ENCODE assay signal across 17 cellular contexts in genomic region chr1:93288558-93288957, GRCh38. TPM values are rescaled to one million over a fixed set of nuclear protein-coding genes. Genes with fewer than 3 reads are reported as not detected.
DNase-seq lines count a peak whose midpoint lies in the region; ATAC-seq and TF ChIP-seq lines count a peak whose summit lies in the region.
"Had no signal": no experiment of that assay in that cellular context is flagged by ENCODE, and none has a peak within 500 bp of the region (broad histone marks: within the 10 kb centered on the region; RNA-seq: fewer than 3 reads in every experiment).

No MANE protein-coding gene starts in this region.

- ATAC-seq in HG02970 (IDR thresholded peaks at IDR 0.05; ENCODE audit: low FRiP score, unreplicated experiment) (no peak), GM18505 (IDR thresholded peaks at IDR 0.05; ENCODE audit: unreplicated experiment) (no peak)
- ATAC-seq: gastrocnemius medialis, GM23338 had no signal

- TF ChIP-seq POLR2A in erythroblast (IDR thresholded peaks at IDR 0.05; ENCODE audit: low read length) (no peak), GM18505 (IDR thresholded peaks at IDR 0.05; ENCODE audit: borderline replicate concordance, extremely low read depth, insufficient read depth, insufficient read length) (no peak)

- peak; percentile 39 for DNase-seq in NCI-H82 (lab: John Stamatoyannopoulos, UW)
- DNase-seq in NCI-H82 treated with DMSO at 0.1 percent for 48 hours (lab: John Stamatoyannopoulos, UW; ENCODE audit: unreplicated experiment) = no peak
- DNase-seq in NCI-H1105 treated with DMSO at 0.1 percent for 48 hours (lab: John Stamatoyannopoulos, UW) = peak; percentile 22
- DNase-seq in erythroblast (lab: John Stamatoyannopoulos, UW) = peak; percentile 18 to 43
- DNase-seq in lung microvascular endothelial cell (ENCODE audit: low read depth in 2 of 2) = peak; percentile 8 to 33
- no peak for DNase-seq in activated CD4-positive, alpha-beta T cell treated with anti-CD3 and anti-CD28 coated beads, Interleukin-2, amount 50 U/mL, for 48 hours
- DNase-seq: ACHN; activated CD4-positive, CD25-positive, alpha-beta regulatory T cell treated with anti-CD3 and anti-CD28 coated beads, Interleukin-2, amount 50 U/mL, for 72 hours; EL; gastrocnemius medialis; Kasumi-1; NCI-H1417 treated with DMSO at 0.1 percent for 48 hours; NK-92 treated with Interleukin-12 subunit alpha and Interleukin-12 subunit beta, amount 100 ng/mL, for 24 hours; stimulated activated CD4-positive, alpha-beta T cell treated with anti-CD3 and anti-CD28 coated beads, Interleukin-12 subunit alpha, Interleukin-12 subunit beta, amount 100 ng/mL, for 4 hours had no signal

RNA-seq across cellular contexts. Expression of gene DR1, which starts 57.1 kb away (rescaled TPM):
- 8.3 and 14.5 TPM in 2 replicates for total RNA-seq in lung microvascular endothelial cell

Comparison
In these comparisons a context has a peak if more than half of its experiments do, and no peak if none do; other contexts are left out.
1. DNase-seq: peak in NCI-H82 (single experiment), NCI-H1105 treated with DMSO at 0.1 percent for 48 hours (single experiment), erythroblast (2 of 2) and lung microvascular endothelial cell (2 of 2); none in NCI-H82 treated with DMSO at 0.1 percent for 48 hours (single experiment) and activated CD4-positive, alpha-beta T cell treated with anti-CD3 and anti-CD28 coated beads, Interleukin-2, amount 50 U/mL, for 48 hours (0 of 2).